Comparison of ENCODE assay signal across 8 cellular contexts in genomic region chr6:83430606-83431544, GRCh38. TPM values are rescaled to one million over a fixed set of nuclear protein-coding genes. Genes with fewer than 3 reads are reported as not detected.
A peak's percentile ranks its signal among the peaks of the same experiment; 100 is the strongest.
DNase-seq lines count a peak whose midpoint lies in the region; ATAC-seq and TF ChIP-seq lines count a peak whose summit lies in the region.

Gene ME1 (minus strand): TSS chr6:83431051. CDS start chr6:83430954, 97 bp downstream.

- peak; percentile 40 for TF ChIP-seq POLR2A in NB4 (IDR thresholded peaks at IDR 0.05; ENCODE audit: extremely low read depth, insufficient read length)

- H3K4me3 ChIP-seq in NB4 (ENCODE audit: low read depth, low read length), result peak within 1 kb of the TSS; percentile 83

- no peaks in the 10 kb centered on the region for H3K36me3 Mint-ChIP-seq in activated T-cell treated with anti-CD3 and anti-CD28 coated beads, Interleukin-2, amount 50 U/mL, for 24 hours (ENCODE audit: low read depth)

- no peak within 1 kb of the TSS for H3K27ac Mint-ChIP-seq in activated T-cell treated with anti-CD3 and anti-CD28 coated beads, Interleukin-2, amount 50 U/mL, for 24 hours

- no peak for TF ChIP-seq CTCF in NB4 (IDR thresholded peaks at IDR 0.05; ENCODE audit: low read depth, low read length)

- H3K4me1 Mint-ChIP-seq in activated T-cell treated with anti-CD3 and anti-CD28 coated beads, Interleukin-2, amount 50 U/mL, for 24 hours (ENCODE audit: low read depth), result peaks cover 3% of the 10 kb centered on the region

- peak; percentile 81 for ATAC-seq in HG02571 (IDR thresholded peaks at IDR 0.05; ENCODE audit: unreplicated experiment)

- H3K27me3 Mint-ChIP-seq in activated T-cell treated with anti-CD3 and anti-CD28 coated beads, Interleukin-2, amount 50 U/mL, for 24 hours, result peaks cover 47% of the 10 kb centered on the region

- DNase-seq in activated CD4-positive, alpha-beta T cell treated with anti-CD3 and anti-CD28 coated beads for 24 hours (ENCODE audit: low read depth in 2 of 2), result peak; percentile 3 to 11
- DNase-seq in activated CD4-positive, alpha-beta T cell treated with anti-CD3 and anti-CD28 coated beads for 1 hour, result no peak
- peak; percentile 97 for DNase-seq in NB4 (ENCODE audit: low read depth)
- DNase-seq in activated T-cell treated with anti-CD3 and anti-CD28 coated beads, Interleukin-2, amount 50 U/mL, for 24 hours, result peak; percentile 47
- DNase-seq in fibroblast of peridontal ligament (ENCODE audit: extremely low read depth), result peak; percentile 72
- DNase-seq in myocyte (ENCODE audit: low read depth), result peak; percentile 86
- peak; percentile 72 for DNase-seq in superior temporal gyrus (ENCODE audit: extremely low spot score)

- no peaks in the 10 kb centered on the region for H3K9me3 Mint-ChIP-seq in activated T-cell treated with anti-CD3 and anti-CD28 coated beads, Interleukin-2, amount 50 U/mL, for 24 hours

- peak within 1 kb of the TSS; percentile 24 for H3K4me3 Mint-ChIP-seq in activated T-cell treated with anti-CD3 and anti-CD28 coated beads, Interleukin-2, amount 50 U/mL, for 24 hours

RNA-seq across cellular contexts. Expression of gene ME1, which starts in this region (rescaled TPM):
- total RNA-seq in myocyte, result 31.3 and 37.3 TPM in 2 replicates
- polyA plus RNA-seq in myocyte (2012), result 18.6 TPM
